In the genomic region with DNA sequence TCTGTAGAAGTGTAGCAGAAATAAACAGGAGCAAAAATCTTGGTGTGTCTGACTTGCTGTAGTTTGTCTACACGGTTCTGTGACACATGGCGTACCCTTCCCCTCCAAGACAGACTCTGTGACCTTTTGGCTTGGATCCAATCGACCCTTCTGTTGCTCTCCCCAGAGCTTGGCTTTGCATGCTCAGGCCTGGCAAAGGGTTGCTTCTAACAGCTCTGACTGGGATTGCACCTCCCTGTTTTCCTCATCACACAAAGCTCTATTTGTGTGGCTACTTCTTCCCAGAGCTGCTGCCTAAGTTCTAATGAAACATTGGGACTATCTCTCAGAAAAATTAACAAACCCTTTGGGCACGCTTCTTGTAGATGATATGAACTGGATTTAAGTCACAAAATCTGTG, we compare ENCODE assay signal across 20 cellular contexts. TPM values are rescaled to one million over a fixed set of nuclear protein-coding genes. Genes with fewer than 3 reads are reported as not detected.
DNase-seq lines count a peak whose midpoint lies in the region; ATAC-seq and TF ChIP-seq lines count a peak whose summit lies in the region.
"Had no signal": no experiment of that assay in that cellular context is flagged by ENCODE, and none has a peak within 500 bp of the region (broad histone marks: within the 10 kb centered on the region; RNA-seq: fewer than 3 reads in every experiment).

No MANE protein-coding gene starts in this region.

- ATAC-seq in IMR-90 (ENCODE audit: low read depth) = no peak
- no peak for ATAC-seq in HG03135 (IDR thresholded peaks at IDR 0.05; ENCODE audit: unreplicated experiment)
- ATAC-seq: activated CD4-positive, alpha-beta T cell treated with anti-CD3 and anti-CD28 coated beads for 36 hours; naive thymus-derived CD4-positive, alpha-beta T cell; stimulated activated naive B cell treated with anti-CD40 and anti-IgM and Interleukin-4, amounts not matched to agents 10 μg/mL and 1 μg/mL and 100 μg/mL, for 72 hours had no signal

- no peak for TF ChIP-seq RAD21 in IMR-90 (IDR thresholded peaks at IDR 0.05; ENCODE audit: low read length)

- no TSS peak for BruUV-seq in IMR-90 (replicated peaks; lab: Mats Ljungman, UMichigan)

- peaks cover 7 to 10% of the 10 kb centered on the region in 2 experiments; a peak in 2 of 4 replicates for H3K79me1 ChIP-seq in IMR-90 (ENCODE audit: low read depth in 1 of 2, low read length in 2 of 2)

- no peaks in the 10 kb centered on the region for H3K9me3 ChIP-seq in IMR-90 (ENCODE audit: control insufficient read depth, insufficient read depth, low read length)
- H3K9me3 ChIP-seq: BE2C, transverse colon had no signal

- no peak overlapping the region for H4K91ac ChIP-seq in IMR-90 (ENCODE audit: insufficient read depth, low read depth, low read length)

- no peaks in the 10 kb centered on the region for H3K27me3 Mint-ChIP-seq in chondrocyte (ENCODE audit: low read depth)
- H3K27me3 Mint-ChIP-seq in osteocyte (ENCODE audit: unreplicated experiment) = no peaks in the 10 kb centered on the region

- no CpG with 5 or more reads among the region's 4 CpGs for WGBS in IMR-90 (ENCODE audit: extremely low coverage in 2 of 2, insufficient read length in 1 of 2), 2 experiments

- H2BK15ac ChIP-seq in IMR-90 (ENCODE audit: low read depth, low read length) = no peak overlapping the region

- H3K4me3 Mint-ChIP-seq in chondrocyte (ENCODE audit: unreplicated experiment) (no peak overlapping the region), osteocyte (ENCODE audit: unreplicated experiment) (no peak overlapping the region)
- H3K4me3 Mint-ChIP-seq: activated CD4-positive, alpha-beta T cell treated with anti-CD3 and anti-CD28 coated beads for 36 hours; naive thymus-derived CD4-positive, alpha-beta T cell; stimulated activated naive B cell treated with anti-CD40 and anti-IgM and Interleukin-4, amounts not matched to agents 10 μg/mL and 1 μg/mL and 100 μg/mL, for 72 hours had no signal

- no peak overlapping the region for H2AK9ac ChIP-seq in IMR-90 (replicated peaks; ENCODE audit: low read depth, low read length, poor library complexity)

- no peaks in the 10 kb centered on the region for H3K36me3 ChIP-seq in IMR-90 (ENCODE audit: control insufficient read depth, insufficient read depth, low read length)
- H3K36me3 ChIP-seq: BE2C, transverse colon had no signal

- no peak overlapping the region for H3K4me2 ChIP-seq in IMR-90 (ENCODE audit: low read depth, low read length)

- no peak overlapping the region for H3K14ac ChIP-seq in IMR-90 (replicated peaks; ENCODE audit: low read depth, low read length)

- H3K4me1 Mint-ChIP-seq in chondrocyte (ENCODE audit: low read depth) (peaks cover 82% of the 10 kb centered on the region), osteocyte (ENCODE audit: unreplicated experiment) (peaks cover 65% of the 10 kb centered on the region)
- H3K4me1 Mint-ChIP-seq: activated CD4-positive, alpha-beta T cell treated with anti-CD3 and anti-CD28 coated beads for 36 hours; naive thymus-derived CD4-positive, alpha-beta T cell; stimulated activated naive B cell treated with anti-CD40 and anti-IgM and Interleukin-4, amounts not matched to agents 10 μg/mL and 1 μg/mL and 100 μg/mL, for 72 hours had no signal

- no peak overlapping the region for H2AK5ac ChIP-seq in IMR-90 (ENCODE audit: low read depth, low read length)

- in situ Hi-C loops in IMR-90 (cut with MboI; ENCODE audit: low sequenced_read_pairs) = loop anchor here (25.0 kb wide), 1 partner anchor 577 kb away; no protein-coding TSS in a partner anchor

- H3K27ac Mint-ChIP-seq in chondrocyte (ENCODE audit: unreplicated experiment) (peak overlapping the region; percentile 82), osteocyte (ENCODE audit: unreplicated experiment) (peak overlapping the region; percentile 87)
- H3K27ac Mint-ChIP-seq: activated CD4-positive, alpha-beta T cell treated with anti-CD3 and anti-CD28 coated beads for 36 hours; naive thymus-derived CD4-positive, alpha-beta T cell; stimulated activated naive B cell treated with anti-CD40 and anti-IgM and Interleukin-4, amounts not matched to agents 10 μg/mL and 1 μg/mL and 100 μg/mL, for 72 hours had no signal

- no peak overlapping the region for H3K27ac ChIP-seq in IMR-90 (ENCODE audit: insufficient read depth, low read length)

- H4K20me1 ChIP-seq in IMR-90 (ENCODE audit: insufficient read depth, low read length) = no peaks in the 10 kb centered on the region

- DNase-seq in IMR-90 (no peak), NCI-H524 (lab: John Stamatoyannopoulos, UW) (peak; percentile 82 to 93), chondrocyte (ENCODE audit: low spot score) (no peak), osteocyte (ENCODE audit: extremely low spot score, unreplicated experiment) (no peak), NCI-H1048 (lab: John Stamatoyannopoulos, UW) (no peak), putamen (ENCODE audit: low spot score) (no peak)
- no peak for DNase-seq in activated CD4-positive, alpha-beta T cell treated with anti-CD3 and anti-CD28 coated beads for 4 hours
- DNase-seq: activated CD4-positive, alpha-beta T cell treated with anti-CD3 and anti-CD28 coated beads for 36 hours; activated CD8-positive, alpha-beta memory T cell treated with anti-CD3 and anti-CD28 coated beads, Interleukin-2, amount 50 U/mL, for 48 hours; activated gamma-delta T cell treated with Interleukin-2 at 50 U/mL for 16 hours; BE2C; Calu3; naive thymus-derived CD4-positive, alpha-beta T cell; NCI-H2227 treated with DMSO at 0.1 percent for 48 hours; posterior cingulate gyrus; stimulated activated naive B cell treated with anti-CD40 and anti-IgM and Interleukin-4, amounts not matched to agents 10 μg/mL and 1 μg/mL and 100 μg/mL, for 72 hours; transverse colon had no signal

- no peak overlapping the region for H2BK120ac ChIP-seq in IMR-90 (ENCODE audit: low read depth, low read length)

- no peak overlapping the region for H3K4me3 ChIP-seq in IMR-90 (ENCODE audit: insufficient read depth, low read depth, low read length)
- H3K4me3 ChIP-seq: coronary artery, transverse colon had no signal

- H3K9ac ChIP-seq in IMR-90 (ENCODE audit: low read depth, low read length) = no peak overlapping the region

- H3K4me1 ChIP-seq in IMR-90 (ENCODE audit: control insufficient read depth, insufficient read depth, low read length) = peaks cover 9% of the 10 kb centered on the region
- H3K4me1 ChIP-seq: BE2C, transverse colon had no signal

- dilution Hi-C loops in IMR-90 (cut with HindIII; ENCODE audit: low sequenced_read_pairs, unreplicated experiment) = no loop called here

- H3K23ac ChIP-seq in IMR-90 (ENCODE audit: low read depth, low read length) = no peak overlapping the region

- peak overlapping the region; percentile 18; the same call in 1 of the 2 replicates for H3K18ac ChIP-seq in IMR-90 (ENCODE audit: low read depth, low read length)

- H4K5ac ChIP-seq in IMR-90 (ENCODE audit: low read depth, low read length) = no peak overlapping the region

- TF ChIP-seq CTCF in IMR-90 (conservative IDR thresholded peaks at IDR 0.05; ENCODE audit: low read depth, low read length) (no peak), chondrocyte (IDR thresholded peaks at IDR 0.05) (no peak), osteocyte (IDR thresholded peaks at IDR 0.05) (no peak)

- no peak for TF ChIP-seq POLR2A in IMR-90 (IDR thresholded peaks at IDR 0.05; ENCODE audit: low read depth, low read length)

- POLR2A ChIA-PET in IMR-90 (lab: Charles Lee; ENCODE audit: unreplicated experiment) = no interaction called here

- H3K36me3 Mint-ChIP-seq in chondrocyte (ENCODE audit: low read depth) = peaks cover 4% of the 10 kb centered on the region
- peaks cover 3% of the 10 kb centered on the region for H3K36me3 Mint-ChIP-seq in osteocyte (ENCODE audit: unreplicated experiment)
- H3K36me3 Mint-ChIP-seq: naive thymus-derived CD4-positive, alpha-beta T cell; stimulated activated naive B cell treated with anti-CD40 and anti-IgM and Interleukin-4, amounts not matched to agents 10 μg/mL and 1 μg/mL and 100 μg/mL, for 72 hours had no signal

- no peak overlapping the region for H4K8ac ChIP-seq in IMR-90 (ENCODE audit: low read depth in 2 of 2, low read length in 2 of 2)

- H3K9me1 ChIP-seq in IMR-90 (ENCODE audit: insufficient read depth, low read length) = peaks cover 6% of the 10 kb centered on the region; the same call in 1 of the 2 replicates

- CTCF ChIA-PET in IMR-90 (lab: Yijun Ruan, JAX) = no interaction called here

- H2AFZ ChIP-seq in IMR-90 (replicated peaks; ENCODE audit: low read length, poor library complexity) = no peak overlapping the region

- intact Hi-C loops in IMR-90 (cut with micrococcal nuclease) = no loop called here

- H3K27me3 ChIP-seq in IMR-90 (ENCODE audit: control insufficient read depth, insufficient read depth, low read length) = no peaks in the 10 kb centered on the region; the same call in 1 of the 2 replicates
- H3K27me3 ChIP-seq: BE2C, transverse colon had no signal

- peaks cover 4% of the 10 kb centered on the region for H3K9me3 Mint-ChIP-seq in chondrocyte (ENCODE audit: low read depth)
- H3K9me3 Mint-ChIP-seq in osteocyte (ENCODE audit: unreplicated experiment) = no peaks in the 10 kb centered on the region
- H3K9me3 Mint-ChIP-seq: stimulated activated naive B cell treated with anti-CD40 and anti-IgM and Interleukin-4, amounts not matched to agents 10 μg/mL and 1 μg/mL and 100 μg/mL, for 72 hours had no signal

- no peak overlapping the region for H2BK5ac ChIP-seq in IMR-90 (ENCODE audit: low read depth, low read length, poor library complexity, severe bottlenecking)

- no peak overlapping the region for H3K56ac ChIP-seq in IMR-90 (ENCODE audit: extremely low read depth, insufficient read depth, low read length)

- H2BK20ac ChIP-seq in IMR-90 (ENCODE audit: low read depth, low read length) = no peak overlapping the region

- no peak overlapping the region for H3K4ac ChIP-seq in IMR-90 (ENCODE audit: low read depth, low read length)

TF ChIP-seq in IMR-90, 13 proteins besides CTCF, POLR2A, EP300 and RAD21 (continues in another document):
- TF ChIP-seq SMC3 (IDR thresholded peaks at IDR 0.05; ENCODE audit: low read depth, low read length) (no peak), MXI1 (IDR thresholded peaks at IDR 0.05; ENCODE audit: borderline replicate concordance, low read depth, low read length) (no peak), RFX5 (IDR thresholded peaks at IDR 0.05; ENCODE audit: low read depth, low read length) (no peak), FOS (IDR thresholded peaks at IDR 0.05; ENCODE audit: low read depth, low read length) (no peak)
- TF ChIP-seq, protein P1, sequence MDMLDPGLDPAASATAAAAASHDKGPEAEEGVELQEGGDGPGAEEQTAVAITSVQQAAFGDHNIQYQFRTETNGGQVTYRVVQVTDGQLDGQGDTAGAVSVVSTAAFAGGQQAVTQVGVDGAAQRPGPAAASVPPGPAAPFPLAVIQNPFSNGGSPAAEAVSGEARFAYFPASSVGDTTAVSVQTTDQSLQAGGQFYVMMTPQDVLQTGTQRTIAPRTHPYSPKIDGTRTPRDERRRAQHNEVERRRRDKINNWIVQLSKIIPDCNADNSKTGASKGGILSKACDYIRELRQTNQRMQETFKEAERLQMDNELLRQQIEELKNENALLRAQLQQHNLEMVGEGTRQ (IDR thresholded peaks at IDR 0.05; ENCODE audit: low read depth, low read length) = no peak

RNA-seq across cellular contexts. Expression of a gene that starts 23.9 kb away (rescaled TPM):
- 8.3 and 12.5 TPM in 2 replicates for total RNA-seq in IMR-90 (2012; rRNA removed)
- polyA plus RNA-seq in IMR-90 (2012; rRNA removed) = 21.7 and 28.7 TPM in 2 replicates
- 10.0 and 32.5 TPM in 2 replicates for polyA plus RNA-seq in IMR-90 (2012; cell fraction: cytosol; rRNA removed)
- polyA plus RNA-seq in IMR-90 (2012; cell fraction: nucleus; rRNA removed; ENCODE audit: low replicate concordance) = 23.1 and 29.5 TPM in 2 replicates
- total RNA-seq in chondrocyte = 33.9 to 41.7 TPM (median 41.4 TPM) in 3 replicates
- total RNA-seq in osteocyte = 14.8 and 19.6 TPM in 2 replicates
- total RNA-seq: activated CD4-positive, alpha-beta T cell treated with anti-CD3 and anti-CD28 coated beads for 36 hours; Calu3; naive thymus-derived CD4-positive, alpha-beta T cell had no signal
- polyA plus RNA-seq: mammary epithelial cell; naive thymus-derived CD4-positive, alpha-beta T cell had no signal

Comparison
In these comparisons a context has a peak if more than half of its experiments do, and no peak if none do; other contexts are left out.
1. DNase-seq: peak in NCI-H524 (2 of 2); none in IMR-90 (single experiment), chondrocyte (single experiment), osteocyte (single experiment), NCI-H1048 (single experiment), activated CD4-positive, alpha-beta T cell treated with anti-CD3 and anti-CD28 coated beads for 4 hours (0 of 2) and putamen (single experiment).